8 cellular contexts compared by ENCODE assay signal in genomic region chr19:1651061-1651547, GRCh38. TPM values are rescaled to one million over a fixed set of nuclear protein-coding genes. Genes with fewer than 3 reads are reported as not detected.
A peak's percentile ranks its signal among the peaks of the same experiment; 100 is the strongest.
DNase-seq lines count a peak whose midpoint lies in the region; ATAC-seq, FAIRE-seq and TF ChIP-seq lines count a peak whose summit lies in the region.

No MANE protein-coding gene starts in this region.

- no peaks in the 10 kb centered on the region for H3K9me3 Mint-ChIP-seq in activated naive CD8-positive, alpha-beta T cell treated with anti-CD3 and anti-CD28 coated beads, Interleukin-2, amount 10 ng/mL, durations not matched to agents 7 days and 5 days

- H3K9me3 ChIP-seq in kidney (ENCODE audit: control insufficient read depth in 1 of 2, low read length in 2 of 2) = no peaks in the 10 kb centered on the region

- peak overlapping the region; percentile 79 for H3K4me3 Mint-ChIP-seq in activated naive CD8-positive, alpha-beta T cell treated with anti-CD3 and anti-CD28 coated beads, Interleukin-2, amount 10 ng/mL, durations not matched to agents 7 days and 5 days

- no peak for TF ChIP-seq CTCF in RWPE1 (conservative IDR thresholded peaks at IDR 0.05; ENCODE audit: low read depth)
- no peak for TF ChIP-seq CTCF in kidney (IDR thresholded peaks at IDR 0.05; ENCODE audit: borderline replicate concordance, extremely low read depth, insufficient read depth)

- CTCF ChIA-PET in RWPE1 (lab: Yijun Ruan, JAX) = interaction anchor here (0.7 kb wide), 1 partner anchor 46 kb away, joined by 3 read pairs; the partner anchor contains the start of gene UQCR11

- POLR2A ChIA-PET in RWPE1 (lab: Yijun Ruan, JAX; ENCODE audit: low non-redundant PET) = no interaction called here
- POLR2A ChIA-PET in activated naive CD8-positive, alpha-beta T cell treated with anti-CD3 and anti-CD28 coated beads, Interleukin-2, amount 10 ng/mL, durations not matched to agents 7 days and 5 days (lab: Charles Lee) = interaction anchor here (0.6 to 2.6 kb wide), 5 partner anchors 42 to 150 kb away, joined by 3 to 12 read pairs (median 4); partner anchors contain the start of gene UQCR11

- no peak for TF ChIP-seq POLR2A in GM12891 (IDR thresholded peaks at IDR 0.05; ENCODE audit: low read depth, low read length)

- ATAC-seq in activated naive CD8-positive, alpha-beta T cell treated with anti-CD3 and anti-CD28 coated beads, Interleukin-2, amount 10 ng/mL, durations not matched to agents 7 days and 5 days (ENCODE audit: low read depth) = no peak
- ATAC-seq in GM18498 (IDR thresholded peaks at IDR 0.05; ENCODE audit: unreplicated experiment) (no peak), left lobe of liver (no peak)

- H3K4me1 Mint-ChIP-seq in activated naive CD8-positive, alpha-beta T cell treated with anti-CD3 and anti-CD28 coated beads, Interleukin-2, amount 10 ng/mL, durations not matched to agents 7 days and 5 days = peaks cover 11% of the 10 kb centered on the region

- no peaks in the 10 kb centered on the region for H3K27me3 Mint-ChIP-seq in activated naive CD8-positive, alpha-beta T cell treated with anti-CD3 and anti-CD28 coated beads, Interleukin-2, amount 10 ng/mL, durations not matched to agents 7 days and 5 days

- H3K9ac ChIP-seq in kidney (ENCODE audit: low read length in 2 of 2) = peak overlapping the region in 1 of 2 donors; percentile 51

- FAIRE-seq in GM12891 (lab: Jason Lieb, UNC) (peak; percentile 75), kidney (lab: Jason Lieb, UNC) (no peak)

- H3K36me3 ChIP-seq in kidney (ENCODE audit: control insufficient read depth in 1 of 2, insufficient read depth in 2 of 2, low read length in 2 of 2) = no peaks in the 10 kb centered on the region

- peak overlapping the region; percentile 95 for H3K27ac Mint-ChIP-seq in activated naive CD8-positive, alpha-beta T cell treated with anti-CD3 and anti-CD28 coated beads, Interleukin-2, amount 10 ng/mL, durations not matched to agents 7 days and 5 days

- peak overlapping the region; percentile 55 to 57 for H3K4me3 ChIP-seq in kidney (ENCODE audit: low read length in 2 of 2)

- intact Hi-C loops in kidney (cut with DNase I) = no loop called here

- DNase-seq in GM12891 (ENCODE audit: insufficient read length, low spot score) = no peak
- peak; percentile 13 for DNase-seq in RWPE1 (ENCODE audit: low spot score)
- peak; percentile 72 for DNase-seq in activated naive CD8-positive, alpha-beta T cell treated with anti-CD3 and anti-CD28 coated beads, Interleukin-2, amount 10 ng/mL, durations not matched to agents 7 days and 5 days
- DNase-seq in kidney = peak; percentile 78
- peak; percentile 45 for DNase-seq in stimulated activated CD8-positive, alpha-beta memory T cell treated with anti-CD3 and anti-CD28 coated beads, Interleukin-12 subunit alpha, Interleukin-12 subunit beta, amount 100 ng/mL, for 1 hour (ENCODE audit: low read depth)
- no peak for DNase-seq in Ammon's horn (ENCODE audit: low spot score)
- DNase-seq in left lobe of liver (ENCODE audit: low spot score) = no peak

- H3K36me3 Mint-ChIP-seq in activated naive CD8-positive, alpha-beta T cell treated with anti-CD3 and anti-CD28 coated beads, Interleukin-2, amount 10 ng/mL, durations not matched to agents 7 days and 5 days = peaks cover 2% of the 10 kb centered on the region

- H3K4me1 ChIP-seq in kidney (ENCODE audit: control insufficient read depth in 1 of 2, insufficient read depth in 1 of 2, low read depth in 1 of 2, low read length in 2 of 2) = peaks cover 6 to 11% of the 10 kb centered on the region in 2 donors

- H3K27ac ChIP-seq in RWPE1 = peak overlapping the region; percentile 93
- H3K27ac ChIP-seq in kidney (ENCODE audit: low read depth in 2 of 2, low read length in 2 of 2) = no peak overlapping the region

TF ChIP-seq in GM12891, 5 proteins besides CTCF, POLR2A, EP300 and RAD21:
- TF ChIP-seq POLR2AphosphoS5 (IDR thresholded peaks at IDR 0.05; ENCODE audit: low read depth, low read length) (no peak), POU2F2 (IDR thresholded peaks at IDR 0.05; ENCODE audit: low read depth, low read length) (no peak), TAF1 (IDR thresholded peaks at IDR 0.05; ENCODE audit: low read depth, low read length) (no peak), SPI1 (IDR thresholded peaks at IDR 0.05; ENCODE audit: low read depth, low read length) (no peak), PAX5 (IDR thresholded peaks at IDR 0.05; ENCODE audit: insufficient read depth, low read length, severe bottlenecking) (no peak)
TF ChIP-seq in GM12891: peak in this region for 0.

RNA-seq across cellular contexts. Expression of gene TCF3, which starts 1.3 kb away (rescaled TPM):
- polyA plus RNA-seq in GM12891 (2012; ENCODE audit: low read depth, missing spikeins) = 146 TPM
- total RNA-seq in activated naive CD8-positive, alpha-beta T cell treated with anti-CD3 and anti-CD28 coated beads, Interleukin-2, amount 10 ng/mL, durations not matched to agents 7 days and 5 days = 100 to 1,000 TPM; 102 to 109 TPM
- total RNA-seq in kidney (50.2 TPM), left lobe of liver (14.2 TPM)
- 20.3 TPM for polyA plus RNA-seq in kidney (ENCODE audit: insufficient read depth, low read depth, low replicate concordance)

RNA-seq across cellular contexts. Expression of gene UQCR11, which starts 45.8 kb away (rescaled TPM):
- polyA plus RNA-seq in GM12891 (2012; ENCODE audit: low read depth, missing spikeins) = 202 TPM
- total RNA-seq in activated naive CD8-positive, alpha-beta T cell treated with anti-CD3 and anti-CD28 coated beads, Interleukin-2, amount 10 ng/mL, durations not matched to agents 7 days and 5 days = 100 to 1,000 TPM; 176 to 181 TPM
- total RNA-seq in kidney (200 TPM), left lobe of liver (220 TPM)
- 777 TPM for polyA plus RNA-seq in kidney (ENCODE audit: insufficient read depth, low read depth, low replicate concordance)

RNA-seq across cellular contexts. Expression of gene MBD3, which starts 58.4 kb away (rescaled TPM):
- polyA plus RNA-seq in GM12891 (2012; ENCODE audit: low read depth, missing spikeins) = 38.8 TPM
- total RNA-seq in activated naive CD8-positive, alpha-beta T cell treated with anti-CD3 and anti-CD28 coated beads, Interleukin-2, amount 10 ng/mL, durations not matched to agents 7 days and 5 days = 10 to 100 TPM; 68.9 to 72.7 TPM
- total RNA-seq in kidney (62.5 TPM), left lobe of liver (40.3 TPM)
- polyA plus RNA-seq in kidney (ENCODE audit: insufficient read depth, low read depth, low replicate concordance) = 76.1 TPM

Comparison
In these comparisons a context has a peak if more than half of its experiments do, and no peak if none do; other contexts are left out.
1. DNase-seq: peak in RWPE1 (single experiment), activated naive CD8-positive, alpha-beta T cell treated with anti-CD3 and anti-CD28 coated beads, Interleukin-2, amount 10 ng/mL, durations not matched to agents 7 days and 5 days (single experiment), kidney (single experiment) and stimulated activated CD8-positive, alpha-beta memory T cell treated with anti-CD3 and anti-CD28 coated beads, Interleukin-12 subunit alpha, Interleukin-12 subunit beta, amount 100 ng/mL, for 1 hour (single experiment); none in GM12891 (single experiment), Ammon's horn (single experiment) and left lobe of liver (single experiment).